ENCODE assay signal across 20 cellular contexts in the genomic region with DNA sequence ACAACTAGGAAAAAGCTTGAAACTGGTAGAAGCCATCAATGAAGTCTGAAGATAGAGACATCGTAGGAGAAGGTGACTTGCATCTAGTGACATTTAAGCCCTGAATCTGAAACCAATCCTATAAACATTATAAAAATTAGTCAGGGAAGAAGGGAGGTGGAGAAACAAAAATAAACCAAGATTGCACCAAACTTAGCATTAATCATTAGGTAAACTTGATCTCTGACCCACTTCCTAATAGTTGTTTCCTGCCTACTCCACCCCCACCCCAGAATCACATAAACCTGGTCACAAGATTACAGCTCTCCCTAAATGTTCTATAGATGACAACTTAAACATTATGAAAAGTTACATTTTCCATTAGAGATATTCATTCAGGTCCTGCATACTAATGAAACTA. TPM values are rescaled to one million over a fixed set of nuclear protein-coding genes. Genes with fewer than 3 reads are reported as not detected.
DNase-seq lines count a peak whose midpoint lies in the region; ATAC-seq and TF ChIP-seq lines count a peak whose summit lies in the region.
"Had no signal": no experiment of that assay in that cellular context is flagged by ENCODE, and none has a peak within 500 bp of the region (broad histone marks: within the 10 kb centered on the region; RNA-seq: fewer than 3 reads in every experiment).

No MANE protein-coding gene starts in this region.

- no peaks in the 10 kb centered on the region for H3K9me3 ChIP-seq in breast epithelium
- H3K9me3 ChIP-seq in RWPE2 (ENCODE audit: severe bottlenecking), result no peaks in the 10 kb centered on the region
- H3K9me3 ChIP-seq in skeletal muscle satellite cell (replicated peaks; ENCODE audit: low read length), result no peaks in the 10 kb centered on the region
- H3K9me3 ChIP-seq: Caco-2, SJSA1 had no signal

- POLR2A ChIA-PET in MCF 10A (lab: Yijun Ruan, JAX), result no interaction called here

- peak; percentile 61; the same call in 2 of the 3 replicates for ATAC-seq in RWPE2 (ENCODE audit: low read depth)
- ATAC-seq: GM12878 had no signal

- H3K27ac ChIP-seq in breast epithelium (no peak overlapping the region), RWPE2 (ENCODE audit: poor library complexity, severe bottlenecking) (no peak overlapping the region)
- H3K27ac ChIP-seq: KMS-11, SJSA1 had no signal

- no peaks in the 10 kb centered on the region for H3K36me3 Mint-ChIP-seq in MCF 10A (ENCODE audit: insufficient read depth, unreplicated experiment)
- H3K36me3 Mint-ChIP-seq: CD4-positive, CD25-positive, alpha-beta regulatory T cell had no signal

- H3K9me3 Mint-ChIP-seq in MCF 10A (ENCODE audit: unreplicated experiment), result peaks cover 8% of the 10 kb centered on the region

- TF ChIP-seq CTCF in MCF 10A (IDR thresholded peaks at IDR 0.05; ENCODE audit: unreplicated experiment), result no peak
- TF ChIP-seq CTCF in breast epithelium (IDR thresholded peaks at IDR 0.05), result no peak
- no peak for TF ChIP-seq CTCF in RWPE2 (IDR thresholded peaks at IDR 0.05; ENCODE audit: poor library complexity, severe bottlenecking)

- intact Hi-C loops in MCF 10A (cut with micrococcal nuclease) (no loop called here), breast epithelium (cut with DNase I; ENCODE audit: low total_unique reads) (no loop called here)

- peaks cover 18% of the 10 kb centered on the region for H3K4me1 Mint-ChIP-seq in MCF 10A (ENCODE audit: insufficient read depth, unreplicated experiment)
- H3K4me1 Mint-ChIP-seq: B cell; CD4-positive, CD25-positive, alpha-beta regulatory T cell had no signal

- H3K4me3 ChIP-seq in breast epithelium (no peak overlapping the region), RWPE2 (ENCODE audit: severe bottlenecking) (no peak overlapping the region), skeletal muscle satellite cell (ENCODE audit: low read length) (no peak overlapping the region)
- H3K4me3 ChIP-seq: GM12878, SJSA1 had no signal

- no peak overlapping the region for H3K9ac ChIP-seq in skeletal muscle satellite cell (ENCODE audit: low read depth, low read length)
- H3K9ac ChIP-seq: KMS-11 had no signal

- peak overlapping the region; percentile 50 for H3K4me2 ChIP-seq in skeletal muscle satellite cell (ENCODE audit: low read length)
- H3K4me2 ChIP-seq: KMS-11 had no signal

- no peaks in the 10 kb centered on the region for H3K4me1 ChIP-seq in breast epithelium
- peaks cover 13% of the 10 kb centered on the region for H3K4me1 ChIP-seq in RWPE2 (ENCODE audit: insufficient read depth, poor library complexity, severe bottlenecking)
- H3K4me1 ChIP-seq in skeletal muscle satellite cell (ENCODE audit: control insufficient read depth, insufficient read depth, low read length), result peaks cover 19% of the 10 kb centered on the region
- H3K4me1 ChIP-seq: Caco-2, SJSA1 had no signal

- no peaks in the 10 kb centered on the region for H3K27me3 Mint-ChIP-seq in MCF 10A (ENCODE audit: insufficient read depth, unreplicated experiment)
- H3K27me3 Mint-ChIP-seq: B cell; CD4-positive, CD25-positive, alpha-beta regulatory T cell had no signal

- no peak overlapping the region for H3K4me3 Mint-ChIP-seq in MCF 10A (ENCODE audit: unreplicated experiment)
- H3K4me3 Mint-ChIP-seq: B cell; CD4-positive, CD25-positive, alpha-beta regulatory T cell had no signal

- DNase-seq in MCF 10A (ENCODE audit: unreplicated experiment) (peak; percentile 30), breast epithelium (ENCODE audit: low spot score in 2 of 2) (no peak), RWPE2 (ENCODE audit: low spot score) (no peak), fibroblast of gingiva (ENCODE audit: low read depth) (peak; percentile 57), CD1c-positive myeloid dendritic cell (ENCODE audit: extremely low spot score) (no peak), COR-L47 (lab: John Stamatoyannopoulos, UW) (no peak)
- DNase-seq in stimulated activated CD4-positive, alpha-beta T cell treated with anti-CD3 and anti-CD28 coated beads, Interleukin-2, amount 100 ng/mL, for 24 hours, result no peak
- DNase-seq: 8988T; Caco-2; CD4-positive, CD25-positive, alpha-beta regulatory T cell; NCI-H1417; NCI-H187 treated with DMSO at 0.1 percent for 48 hours; NCI-H226; NCI-H524 treated with DMSO at 0.1 percent for 48 hours had no signal

- BruUV-seq in MCF 10A (replicated peaks; lab: Mats Ljungman, UMichigan), result no TSS peak

- TF ChIP-seq POLR2A in breast epithelium (IDR thresholded peaks at IDR 0.05), result no peak

- CTCF ChIA-PET in MCF 10A (lab: Yijun Ruan, JAX), result interaction anchor here (2.6 kb wide), 1 partner anchor 33 kb away, joined by 12 read pairs; no protein-coding TSS in a partner anchor

- H3K27me3 ChIP-seq in breast epithelium (no peaks in the 10 kb centered on the region), RWPE2 (ENCODE audit: insufficient read depth, poor library complexity, severe bottlenecking) (no peaks in the 10 kb centered on the region), skeletal muscle satellite cell (ENCODE audit: control insufficient read depth, insufficient read depth, low read length) (no peaks in the 10 kb centered on the region)
- H3K27me3 ChIP-seq: SJSA1 had no signal

- no peaks in the 10 kb centered on the region for H3K36me3 ChIP-seq in breast epithelium
- H3K36me3 ChIP-seq in RWPE2 (ENCODE audit: low read depth), result no peaks in the 10 kb centered on the region
- H3K36me3 ChIP-seq in skeletal muscle satellite cell (ENCODE audit: insufficient read depth, low read length), result no peaks in the 10 kb centered on the region
- H3K36me3 ChIP-seq: SJSA1 had no signal

- peak overlapping the region; percentile 1 for H3K27ac Mint-ChIP-seq in MCF 10A (ENCODE audit: low read depth, unreplicated experiment)
- H3K27ac Mint-ChIP-seq: B cell; CD4-positive, CD25-positive, alpha-beta regulatory T cell had no signal

RNA-seq across cellular contexts. Expression of a gene that starts 40.4 kb away (rescaled TPM):
- 0.63 and 1.1 TPM in 2 replicates for total RNA-seq in MCF 10A (2022)
- total RNA-seq in breast epithelium, result not detected
- total RNA-seq in skeletal muscle satellite cell (2012; rRNA removed), result 1.3 TPM in 1 of 2 replicates, not detected in the other
- total RNA-seq: B cell; Caco-2; CD4-positive, CD25-positive, alpha-beta regulatory T cell; GM12878; H1; SJSA1 had no signal

RNA-seq across cellular contexts. Expression of a gene that starts 40.5 kb away (rescaled TPM):
- total RNA-seq in MCF 10A (2022), result 0.70 and 1.5 TPM in 2 replicates
- 1 to 10 TPM in 1 of 3 donors, under 1 TPM in 2; 0.16 to 1.5 (median 0.66) TPM for total RNA-seq in breast epithelium
- 0.25 and 0.44 TPM in 2 replicates for total RNA-seq in skeletal muscle satellite cell (2012; rRNA removed)
- total RNA-seq: B cell; Caco-2; CD4-positive, CD25-positive, alpha-beta regulatory T cell; SJSA1 had no signal

Comparison
In these comparisons a context has a peak if more than half of its experiments do, and no peak if none do; other contexts are left out.
1. DNase-seq: peak in MCF 10A (single experiment) and fibroblast of gingiva (single experiment); none in breast epithelium (0 of 2), RWPE2 (single experiment), stimulated activated CD4-positive, alpha-beta T cell treated with anti-CD3 and anti-CD28 coated beads, Interleukin-2, amount 100 ng/mL, for 24 hours (0 of 2), CD1c-positive myeloid dendritic cell (single experiment) and COR-L47 (single experiment).